2 cellular contexts compared by ENCODE assay signal in genomic region chr19:6729573-6730152, GRCh38.
TF ChIP-seq lines count a peak whose summit lies in the region.

No MANE protein-coding gene starts in this region.

TF ChIP-seq in GM23338, 12 proteins besides CTCF, POLR2A, EP300 and RAD21:
- TF ChIP-seq ETS1 (IDR thresholded peaks at IDR 0.05) (no peak), POLR2AphosphoS5 (IDR thresholded peaks at IDR 0.05; ENCODE audit: low read depth) (no peak), EZH2phosphoT487 (IDR thresholded peaks at IDR 0.05; ENCODE audit: unreplicated experiment) (no peak), STAT1 (IDR thresholded peaks at IDR 0.05; ENCODE audit: unreplicated experiment) (no peak)

TF ChIP-seq in endothelial cell of umbilical vein, 7 proteins besides CTCF, POLR2A, EP300 and RAD21:
- no peak for TF ChIP-seq FOS (IDR thresholded peaks at IDR 0.05; ENCODE audit: borderline replicate concordance, insufficient read depth, low read length)
- TF ChIP-seq JUN (IDR thresholded peaks at IDR 0.05; ENCODE audit: borderline replicate concordance, insufficient read depth, insufficient read length, low read depth) = no peak
- no peak for TF ChIP-seq GATA2 (IDR thresholded peaks at IDR 0.05; ENCODE audit: insufficient read depth, insufficient read length, low read depth, low read length)
- TF ChIP-seq, protein P1, sequence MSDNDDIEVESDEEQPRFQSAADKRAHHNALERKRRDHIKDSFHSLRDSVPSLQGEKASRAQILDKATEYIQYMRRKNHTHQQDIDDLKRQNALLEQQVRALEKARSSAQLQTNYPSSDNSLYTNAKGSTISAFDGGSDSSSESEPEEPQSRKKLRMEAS (IDR thresholded peaks at IDR 0.05; ENCODE audit: insufficient read depth, insufficient read length) = no peak
